1 cellular context compared by ENCODE assay signal in the genomic region with DNA sequence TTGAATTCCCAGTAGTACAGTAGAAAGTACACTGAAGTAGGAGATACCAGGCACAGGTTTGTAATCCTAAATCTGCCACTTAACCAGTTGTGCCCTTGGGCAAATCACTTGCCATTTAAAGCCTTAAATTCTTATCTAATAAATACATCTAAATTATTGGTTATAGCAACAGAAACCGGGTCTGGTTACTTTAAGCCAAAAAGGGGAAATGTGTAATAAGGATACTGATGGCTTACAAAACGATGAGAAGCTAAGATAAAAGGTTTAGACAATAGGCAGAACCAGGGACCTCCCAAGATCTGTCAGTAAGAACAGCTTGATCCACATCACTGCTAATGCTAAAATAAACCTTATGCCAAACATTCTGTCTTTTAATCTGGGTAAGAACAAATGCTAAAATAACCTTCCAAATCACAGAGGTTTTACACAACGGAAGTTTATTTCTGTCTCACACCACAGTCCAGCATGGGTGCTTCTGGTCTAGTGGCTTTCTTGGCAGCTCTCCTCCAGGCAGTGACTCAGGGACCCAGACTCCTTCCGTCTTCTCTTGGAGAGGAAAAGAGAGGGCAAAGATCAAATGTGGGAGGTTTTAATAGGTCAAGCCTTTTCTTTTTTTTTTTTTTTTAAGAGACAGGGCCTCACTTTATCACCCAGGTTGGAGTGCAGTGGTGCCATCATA.
TF ChIP-seq lines count a peak whose summit lies in the region.

No MANE protein-coding gene starts in this region.

TF ChIP-seq in GM12878, 131 proteins besides CTCF, POLR2A, EP300 and RAD21:
- no peak for TF ChIP-seq LARP7 (IDR thresholded peaks at IDR 0.05)
- TF ChIP-seq MEF2A (IDR thresholded peaks at IDR 0.05; ENCODE audit: insufficient read depth, low read depth, low read length): peak; percentile 40; the same call in 1 of the 2 replicates
- TF ChIP-seq RUNX3 (IDR thresholded peaks at IDR 0.05; ENCODE audit: low read length): peak; percentile 21; the same call in 1 of the 2 replicates
- TF ChIP-seq CBX5 (IDR thresholded peaks at IDR 0.05; ENCODE audit: low read depth): peak; percentile 56; the same call in 1 of the 2 replicates
- no peak for TF ChIP-seq BHLHE40 (IDR thresholded peaks at IDR 0.05; ENCODE audit: borderline replicate concordance in 1 of 2, low read depth in 2 of 2, low read length in 1 of 2)
- no peak for TF ChIP-seq ZNF384 (IDR thresholded peaks at IDR 0.05; ENCODE audit: borderline replicate concordance, low read depth, low read length)
- peak; percentile 57; the same call in 1 of the 2 replicates for TF ChIP-seq SPI1 (IDR thresholded peaks at IDR 0.05; ENCODE audit: borderline replicate concordance, insufficient read depth, low read depth, low read length)
- TF ChIP-seq DPF2 (IDR thresholded peaks at IDR 0.05): no peak
TF ChIP-seq in GM12878: peak in this region for 4.
